In the genomic region with DNA sequence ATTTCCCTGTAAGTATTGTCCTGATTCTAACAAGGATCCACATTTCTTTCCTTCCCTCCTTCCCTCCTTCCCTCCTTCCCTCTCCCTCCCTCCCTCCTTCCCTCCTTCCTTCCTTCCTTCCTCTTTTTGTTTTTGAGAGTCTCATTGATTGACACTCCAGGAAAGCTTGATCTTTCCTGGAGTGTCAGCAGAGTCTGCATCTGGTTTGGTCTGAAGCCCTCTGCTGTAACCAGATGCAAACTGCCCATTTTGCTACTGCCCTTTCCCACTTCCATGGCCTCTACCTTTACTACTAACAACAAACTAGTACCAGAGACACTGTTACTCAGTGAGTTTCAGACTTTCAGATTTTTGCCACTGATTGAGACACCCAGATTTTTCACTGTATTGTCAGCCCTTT, we compare ENCODE assay signal across 1 cellular context.
TF ChIP-seq lines count a peak whose summit lies in the region.

No MANE protein-coding gene starts in this region.

TF ChIP-seq in GM23338, 12 proteins besides CTCF, POLR2A, EP300 and RAD21:
- TF ChIP-seq, protein P1, sequence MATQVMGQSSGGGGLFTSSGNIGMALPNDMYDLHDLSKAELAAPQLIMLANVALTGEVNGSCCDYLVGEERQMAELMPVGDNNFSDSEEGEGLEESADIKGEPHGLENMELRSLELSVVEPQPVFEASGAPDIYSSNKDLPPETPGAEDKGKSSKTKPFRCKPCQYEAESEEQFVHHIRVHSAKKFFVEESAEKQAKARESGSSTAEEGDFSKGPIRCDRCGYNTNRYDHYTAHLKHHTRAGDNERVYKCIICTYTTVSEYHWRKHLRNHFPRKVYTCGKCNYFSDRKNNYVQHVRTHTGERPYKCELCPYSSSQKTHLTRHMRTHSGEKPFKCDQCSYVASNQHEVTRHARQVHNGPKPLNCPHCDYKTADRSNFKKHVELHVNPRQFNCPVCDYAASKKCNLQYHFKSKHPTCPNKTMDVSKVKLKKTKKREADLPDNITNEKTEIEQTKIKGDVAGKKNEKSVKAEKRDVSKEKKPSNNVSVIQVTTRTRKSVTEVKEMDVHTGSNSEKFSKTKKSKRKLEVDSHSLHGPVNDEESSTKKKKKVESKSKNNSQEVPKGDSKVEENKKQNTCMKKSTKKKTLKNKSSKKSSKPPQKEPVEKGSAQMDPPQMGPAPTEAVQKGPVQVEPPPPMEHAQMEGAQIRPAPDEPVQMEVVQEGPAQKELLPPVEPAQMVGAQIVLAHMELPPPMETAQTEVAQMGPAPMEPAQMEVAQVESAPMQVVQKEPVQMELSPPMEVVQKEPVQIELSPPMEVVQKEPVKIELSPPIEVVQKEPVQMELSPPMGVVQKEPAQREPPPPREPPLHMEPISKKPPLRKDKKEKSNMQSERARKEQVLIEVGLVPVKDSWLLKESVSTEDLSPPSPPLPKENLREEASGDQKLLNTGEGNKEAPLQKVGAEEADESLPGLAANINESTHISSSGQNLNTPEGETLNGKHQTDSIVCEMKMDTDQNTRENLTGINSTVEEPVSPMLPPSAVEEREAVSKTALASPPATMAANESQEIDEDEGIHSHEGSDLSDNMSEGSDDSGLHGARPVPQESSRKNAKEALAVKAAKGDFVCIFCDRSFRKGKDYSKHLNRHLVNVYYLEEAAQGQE (IDR thresholded peaks at IDR 0.05; ENCODE audit: unreplicated experiment): no peak
